Comparison of ENCODE assay signal across 26 cellular contexts in the genomic region with DNA sequence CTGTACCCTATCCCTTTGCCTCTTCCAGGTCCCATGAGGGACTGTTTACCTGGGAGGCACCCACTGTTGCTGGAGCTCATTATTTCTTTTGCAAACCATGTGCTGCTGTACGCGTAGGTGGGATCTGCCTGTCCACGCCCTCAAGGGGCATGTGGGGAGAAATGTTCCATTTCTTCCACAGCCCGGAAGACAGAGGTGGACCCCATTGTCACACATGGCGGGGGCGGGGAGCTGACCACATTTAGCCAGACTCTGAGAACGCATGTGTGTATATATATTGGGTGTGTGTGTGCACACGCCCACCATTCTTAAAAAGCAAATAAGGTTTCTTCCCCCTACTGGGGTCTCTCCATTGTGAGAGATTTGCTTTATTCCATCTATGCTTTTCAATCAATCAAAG. TPM values are rescaled to one million over a fixed set of nuclear protein-coding genes. Genes with fewer than 3 reads are reported as not detected.
A peak's percentile ranks its signal among the peaks of the same experiment; 100 is the strongest.
DNase-seq lines count a peak whose midpoint lies in the region; ATAC-seq and TF ChIP-seq lines count a peak whose summit lies in the region.
"Had no signal": no experiment of that assay in that cellular context is flagged by ENCODE, and none has a peak within 500 bp of the region (broad histone marks: within the 10 kb centered on the region; RNA-seq: fewer than 3 reads in every experiment).

No MANE protein-coding gene starts in this region.

- peaks cover 10% of the 10 kb centered on the region for H3K4me1 Mint-ChIP-seq in activated naive CD8-positive, alpha-beta T cell treated with anti-CD3 and anti-CD28 coated beads for 36 hours
- peaks cover 15% of the 10 kb centered on the region for H3K4me1 Mint-ChIP-seq in activated naive CD8-positive, alpha-beta T cell treated with anti-CD3 and anti-CD28 coated beads, Interleukin-2, amount 50 U/mL, for 24 hours
- H3K4me1 Mint-ChIP-seq in activated CD8-positive, alpha-beta T cell treated with anti-CD3 and anti-CD28 coated beads, Interleukin-2, amount 10 ng/mL, durations not matched to agents 7 days and 5 days (ENCODE audit: low read depth) = peaks cover 63% of the 10 kb centered on the region
- peaks cover 18% of the 10 kb centered on the region for H3K4me1 Mint-ChIP-seq in glutamatergic neuron (ENCODE audit: low read depth, unreplicated experiment)

- H3K27ac ChIP-seq in subcutaneous abdominal adipose tissue (ENCODE audit: low read depth, low read length) = no peak overlapping the region
- H3K27ac ChIP-seq: C4-2B, foreskin keratinocyte, spleen, upper lobe of left lung, VCaP had no signal

- CTCF ChIA-PET in activated CD8-positive, alpha-beta T cell treated with anti-CD3 and anti-CD28 coated beads, Interleukin-2, amount 10 ng/mL, durations not matched to agents 7 days and 5 days (lab: Charles Lee) = interaction anchor here (1.2 to 9.3 kb wide), 4 partner anchors 143 to 256 kb away, joined by 3 to 312 read pairs (median 6); no protein-coding TSS in a partner anchor

- no peaks in the 10 kb centered on the region for H3K9me3 ChIP-seq in subcutaneous abdominal adipose tissue (ENCODE audit: control insufficient read depth in 5 of 5, low read length in 5 of 5)
- H3K9me3 ChIP-seq: spleen, upper lobe of left lung had no signal

- H3K4me1 ChIP-seq in subcutaneous abdominal adipose tissue (ENCODE audit: control insufficient read depth in 5 of 5, insufficient read depth in 5 of 5, low read length in 5 of 5) = peaks cover 3 to 59% (median 50%) of the 10 kb centered on the region in 5 donors
- H3K4me1 ChIP-seq: foreskin keratinocyte had no signal

- peak overlapping the region in 2 of 5 donors; percentile 4 to 80 for H3K9ac ChIP-seq in subcutaneous abdominal adipose tissue (ENCODE audit: low read length in 5 of 5)

- peaks cover 76% of the 10 kb centered on the region for H3K27me3 Mint-ChIP-seq in activated naive CD8-positive, alpha-beta T cell treated with anti-CD3 and anti-CD28 coated beads for 36 hours
- H3K27me3 Mint-ChIP-seq in activated naive CD8-positive, alpha-beta T cell treated with anti-CD3 and anti-CD28 coated beads, Interleukin-2, amount 50 U/mL, for 24 hours = peaks cover 69% of the 10 kb centered on the region
- H3K27me3 Mint-ChIP-seq in activated CD8-positive, alpha-beta T cell treated with anti-CD3 and anti-CD28 coated beads, Interleukin-2, amount 10 ng/mL, durations not matched to agents 7 days and 5 days (ENCODE audit: low read depth) = peaks cover 75% of the 10 kb centered on the region
- peaks cover 27% of the 10 kb centered on the region for H3K27me3 Mint-ChIP-seq in glutamatergic neuron (ENCODE audit: unreplicated experiment)

- peaks cover 0 to 13% (median 5%) of the 10 kb centered on the region in 5 donors for H3K36me3 ChIP-seq in subcutaneous abdominal adipose tissue (ENCODE audit: control insufficient read depth in 5 of 5, insufficient read depth in 5 of 5, low read length in 5 of 5)
- H3K36me3 ChIP-seq: spleen, upper lobe of left lung had no signal

- H3K9me3 Mint-ChIP-seq in activated naive CD8-positive, alpha-beta T cell treated with anti-CD3 and anti-CD28 coated beads for 36 hours = no peaks in the 10 kb centered on the region
- H3K9me3 Mint-ChIP-seq in activated naive CD8-positive, alpha-beta T cell treated with anti-CD3 and anti-CD28 coated beads, Interleukin-2, amount 50 U/mL, for 24 hours = no peaks in the 10 kb centered on the region
- no peaks in the 10 kb centered on the region for H3K9me3 Mint-ChIP-seq in activated CD8-positive, alpha-beta T cell treated with anti-CD3 and anti-CD28 coated beads, Interleukin-2, amount 10 ng/mL, durations not matched to agents 7 days and 5 days (ENCODE audit: insufficient read depth)
- peaks cover 6% of the 10 kb centered on the region for H3K9me3 Mint-ChIP-seq in glutamatergic neuron (ENCODE audit: unreplicated experiment)
- H3K9me3 Mint-ChIP-seq: central memory CD8-positive, alpha-beta T cell had no signal

- peak; percentile 28 for DNase-seq in activated naive CD8-positive, alpha-beta T cell treated with anti-CD3 and anti-CD28 coated beads for 36 hours
- no peak for DNase-seq in activated naive CD8-positive, alpha-beta T cell treated with anti-CD3 and anti-CD28 coated beads, Interleukin-2, amount 50 U/mL, for 24 hours
- no peak for DNase-seq in activated CD8-positive, alpha-beta T cell treated with anti-CD3 and anti-CD28 coated beads, Interleukin-2, amount 10 ng/mL, durations not matched to agents 7 days and 5 days
- DNase-seq in glutamatergic neuron (no peak), AML-193 (lab: John Stamatoyannopoulos, UW) (no peak), 8988T (no peak)
- DNase-seq: activated CD4-positive, alpha-beta T cell treated with anti-CD3 and anti-CD28 coated beads, Interleukin-2, amount 50 U/mL, for 48 hours; activated T-cell treated with anti-CD3 and anti-CD28 coated beads for 4 hours; anterior cingulate cortex; Calu3; foreskin keratinocyte; hippocampal formation; kidney; NCI-H1417 treated with DMSO at 0.1 percent for 48 hours; NCI-H510A; spleen; stimulated activated CD4-positive, alpha-beta T cell treated with anti-CD3 and anti-CD28 coated beads, Interleukin-4, amount 100 ng/mL, for 4 hours; upper lobe of left lung had no signal

- H3K27me3 ChIP-seq in subcutaneous abdominal adipose tissue (ENCODE audit: control insufficient read depth in 5 of 5, insufficient read depth in 4 of 5, low read length in 5 of 5) = peaks cover 0 to 39% (median 19%) of the 10 kb centered on the region in 5 donors

- H3K27ac Mint-ChIP-seq in activated naive CD8-positive, alpha-beta T cell treated with anti-CD3 and anti-CD28 coated beads for 36 hours = no peak overlapping the region
- no peak overlapping the region for H3K27ac Mint-ChIP-seq in activated naive CD8-positive, alpha-beta T cell treated with anti-CD3 and anti-CD28 coated beads, Interleukin-2, amount 50 U/mL, for 24 hours
- no peak overlapping the region for H3K27ac Mint-ChIP-seq in activated CD8-positive, alpha-beta T cell treated with anti-CD3 and anti-CD28 coated beads, Interleukin-2, amount 10 ng/mL, durations not matched to agents 7 days and 5 days
- no peak overlapping the region for H3K27ac Mint-ChIP-seq in glutamatergic neuron (ENCODE audit: unreplicated experiment)

- no peaks in the 10 kb centered on the region for H3K36me3 Mint-ChIP-seq in activated naive CD8-positive, alpha-beta T cell treated with anti-CD3 and anti-CD28 coated beads for 36 hours
- H3K36me3 Mint-ChIP-seq in activated naive CD8-positive, alpha-beta T cell treated with anti-CD3 and anti-CD28 coated beads, Interleukin-2, amount 50 U/mL, for 24 hours (ENCODE audit: low read depth) = no peaks in the 10 kb centered on the region
- peaks cover 55% of the 10 kb centered on the region for H3K36me3 Mint-ChIP-seq in activated CD8-positive, alpha-beta T cell treated with anti-CD3 and anti-CD28 coated beads, Interleukin-2, amount 10 ng/mL, durations not matched to agents 7 days and 5 days (ENCODE audit: low read depth)
- no peaks in the 10 kb centered on the region for H3K36me3 Mint-ChIP-seq in glutamatergic neuron (ENCODE audit: unreplicated experiment)

- H3K4me3 ChIP-seq in subcutaneous abdominal adipose tissue (ENCODE audit: low read depth in 1 of 5, low read length in 5 of 5) = peak overlapping the region; percentile 68 to 95 (median 82)
- H3K4me3 ChIP-seq: lung had no signal

- TF ChIP-seq CTCF in glutamatergic neuron (IDR thresholded peaks at IDR 0.05; ENCODE audit: partially characterized antibody, unreplicated experiment) = no peak

- H3K4me3 Mint-ChIP-seq in activated naive CD8-positive, alpha-beta T cell treated with anti-CD3 and anti-CD28 coated beads for 36 hours = no peak overlapping the region
- H3K4me3 Mint-ChIP-seq in activated naive CD8-positive, alpha-beta T cell treated with anti-CD3 and anti-CD28 coated beads, Interleukin-2, amount 50 U/mL, for 24 hours = no peak overlapping the region
- peak overlapping the region; percentile 89 for H3K4me3 Mint-ChIP-seq in activated CD8-positive, alpha-beta T cell treated with anti-CD3 and anti-CD28 coated beads, Interleukin-2, amount 10 ng/mL, durations not matched to agents 7 days and 5 days
- peak overlapping the region; percentile 76 for H3K4me3 Mint-ChIP-seq in glutamatergic neuron (ENCODE audit: unreplicated experiment)

- no peak for ATAC-seq in activated naive CD8-positive, alpha-beta T cell treated with anti-CD3 and anti-CD28 coated beads, Interleukin-2, amount 50 U/mL, for 24 hours
- no peak for ATAC-seq in activated CD8-positive, alpha-beta T cell treated with anti-CD3 and anti-CD28 coated beads, Interleukin-2, amount 10 ng/mL, durations not matched to agents 7 days and 5 days
- ATAC-seq in GM19035 (IDR thresholded peaks at IDR 0.05; ENCODE audit: unreplicated experiment) = no peak
- ATAC-seq: foreskin keratinocyte had no signal

- POLR2A ChIA-PET in activated CD8-positive, alpha-beta T cell treated with anti-CD3 and anti-CD28 coated beads, Interleukin-2, amount 10 ng/mL, durations not matched to agents 7 days and 5 days (lab: Charles Lee) = no interaction called here

RNA-seq across cellular contexts. Expression of a gene that starts 2.0 kb away (rescaled TPM):
- under 1 TPM; 0.12 to 0.29 TPM for total RNA-seq in activated naive CD8-positive, alpha-beta T cell treated with anti-CD3 and anti-CD28 coated beads for 36 hours
- total RNA-seq in activated CD8-positive, alpha-beta T cell treated with anti-CD3 and anti-CD28 coated beads, Interleukin-2, amount 10 ng/mL, durations not matched to agents 7 days and 5 days = 10 to 100 TPM; 45.4 to 47.2 TPM
- 16.2 TPM for total RNA-seq in glutamatergic neuron (ENCODE audit: unreplicated experiment)
- total RNA-seq: Calu3, epithelial cell of proximal tubule, foreskin keratinocyte, MCF 10A had no signal

Comparison
In these comparisons a context has a peak if more than half of its experiments do, and no peak if none do; other contexts are left out.
1. H3K4me3 Mint-ChIP-seq: peak in activated CD8-positive, alpha-beta T cell treated with anti-CD3 and anti-CD28 coated beads, Interleukin-2, amount 10 ng/mL, durations not matched to agents 7 days and 5 days (single experiment) and glutamatergic neuron (single experiment); none in activated naive CD8-positive, alpha-beta T cell treated with anti-CD3 and anti-CD28 coated beads for 36 hours (single experiment) and activated naive CD8-positive, alpha-beta T cell treated with anti-CD3 and anti-CD28 coated beads, Interleukin-2, amount 50 U/mL, for 24 hours (single experiment).
2. RNA of a gene that starts 2.0 kb away (total RNA-seq): 45.4 to 47.2 TPM in activated CD8-positive, alpha-beta T cell treated with anti-CD3 and anti-CD28 coated beads, Interleukin-2, amount 10 ng/mL, durations not matched to agents 7 days and 5 days and 16.2 TPM in glutamatergic neuron (single experiment); 0.12 to 0.29 TPM in activated naive CD8-positive, alpha-beta T cell treated with anti-CD3 and anti-CD28 coated beads for 36 hours; every median in the first group is over 10 times any median in the second.